Comparison of ENCODE assay signal across 1 cellular context in genomic region chr1:53582211-53583020, GRCh38.
TF ChIP-seq lines count a peak whose summit lies in the region.

No MANE protein-coding gene starts in this region.

TF ChIP-seq in GM12878, 131 proteins besides CTCF, POLR2A, EP300 and RAD21 (continued from another document):
- TF ChIP-seq IKZF2 (IDR thresholded peaks at IDR 0.05) = peak in 1 of 2 experiments; percentile 34; a peak in 2 of 4 replicates
